Comparison of ENCODE assay signal across 10 cellular contexts in genomic region chr6:25013249-25013648, GRCh38.
A peak's percentile ranks its signal among the peaks of the same experiment; 100 is the strongest.
DNase-seq lines count a peak whose midpoint lies in the region; ATAC-seq and TF ChIP-seq lines count a peak whose summit lies in the region.
"Had no signal": no experiment of that assay in that cellular context is flagged by ENCODE, and none has a peak within 500 bp of the region (broad histone marks: within the 10 kb centered on the region; RNA-seq: fewer than 3 reads in every experiment).

No MANE protein-coding gene starts in this region.

- H3K4me1 ChIP-seq in A673 (ENCODE audit: insufficient read depth, low read length, poor library complexity, severe bottlenecking) (no peaks in the 10 kb centered on the region), HAP-1 (peaks cover 6% of the 10 kb centered on the region; the same call in 1 of the 2 replicates)

- BruUV-seq in A673 (replicated peaks; lab: Mats Ljungman, UMichigan), result no TSS peak

- CTCF ChIA-PET in A673 (lab: Charles Lee), result no interaction called here

- peak; percentile 37 for TF ChIP-seq CTCF in A673 (conservative IDR thresholded peaks at IDR 0.05; ENCODE audit: low read depth, low read length)
- TF ChIP-seq CTCF in GM12873 (IDR thresholded peaks at IDR 0.05; ENCODE audit: insufficient read depth, low read depth, low read length, missing control alignments), result peak; percentile 56
- TF ChIP-seq CTCF in epithelial cell of proximal tubule (conservative IDR thresholded peaks at IDR 0.05; ENCODE audit: low read depth, low read length), result peak; percentile 14

- no peaks in the 10 kb centered on the region for H3K27me3 ChIP-seq in A673 (replicated peaks; ENCODE audit: insufficient read depth, low read depth, low read length, poor library complexity)
- no peaks in the 10 kb centered on the region for H3K27me3 ChIP-seq in HAP-1 (ENCODE audit: low read depth)
- H3K27me3 ChIP-seq: ovary had no signal

- no peak overlapping the region for H3K27ac ChIP-seq in A673 (ENCODE audit: low read depth, low read length, poor library complexity, severe bottlenecking)
- H3K27ac ChIP-seq: ovary had no signal

- in situ Hi-C loops in HAP-1 (cut with MboI; ENCODE audit: low sequenced_read_pairs), result no loop called here

- H3K36me3 ChIP-seq in A673 (ENCODE audit: insufficient read depth, low read length, poor library complexity, severe bottlenecking) (no peaks in the 10 kb centered on the region), HAP-1 (replicated peaks) (no peaks in the 10 kb centered on the region)
- H3K36me3 ChIP-seq: ovary had no signal

- no peak for ATAC-seq in GM21619 (IDR thresholded peaks at IDR 0.05; ENCODE audit: unreplicated experiment)
- ATAC-seq in HG03460 (IDR thresholded peaks at IDR 0.05; ENCODE audit: unreplicated experiment), result no peak

- DNase-seq in A673 (ENCODE audit: low spot score), result no peak
- DNase-seq in NCI-H69 (lab: John Stamatoyannopoulos, UW), result peak; percentile 19
- DNase-seq in epithelial cell of proximal tubule (ENCODE audit: low read depth), result no peak
- no peak for DNase-seq in HAP-1 (ENCODE audit: low spot score in 2 of 2)
- no peak for DNase-seq in GF-D8 (lab: John Stamatoyannopoulos, UW)
- DNase-seq: COR-L47, ovary had no signal

- POLR2A ChIA-PET in A673 (lab: Charles Lee; ENCODE audit: low non-redundant PET), result no interaction called here

- H3K4me3 ChIP-seq in A673 (ENCODE audit: low read depth, low read length, poor library complexity, severe bottlenecking), result no peak overlapping the region
- H3K4me3 ChIP-seq in epithelial cell of proximal tubule (ENCODE audit: low read depth, low read length), result no peak overlapping the region
- no peak overlapping the region for H3K4me3 ChIP-seq in HAP-1
- H3K4me3 ChIP-seq: ovary had no signal

- intact Hi-C loops in A673 (cut with micrococcal nuclease; ENCODE audit: unreplicated experiment), result no loop called here

- H3K9me3 ChIP-seq in A673 (ENCODE audit: low read depth, low read length, poor library complexity, severe bottlenecking), result no peaks in the 10 kb centered on the region
- H3K9me3 ChIP-seq in HAP-1, result no peaks in the 10 kb centered on the region
- H3K9me3 ChIP-seq: ovary had no signal
